17 cellular contexts compared by ENCODE assay signal in the genomic region with DNA sequence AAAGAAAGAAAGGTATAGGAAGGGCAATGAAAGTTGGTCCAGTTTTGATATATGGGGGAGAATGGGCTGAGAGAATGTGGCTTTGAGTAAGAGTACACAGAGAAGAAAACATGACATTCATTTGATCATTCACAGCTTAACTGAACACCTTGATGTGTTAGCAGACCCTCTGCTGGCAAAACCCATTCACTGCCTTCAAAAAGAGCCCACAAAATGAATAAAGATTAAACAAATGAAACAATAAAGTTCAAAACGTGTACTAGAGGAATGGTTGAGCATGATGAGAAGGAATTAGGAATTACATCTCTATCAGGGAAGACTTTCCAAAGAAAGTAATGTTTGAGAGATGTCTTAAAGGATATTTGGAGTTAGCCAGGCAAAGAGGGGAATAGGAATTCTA. TPM values are rescaled to one million over a fixed set of nuclear protein-coding genes. Genes with fewer than 3 reads are reported as not detected.
DNase-seq lines count a peak whose midpoint lies in the region; ATAC-seq and TF ChIP-seq lines count a peak whose summit lies in the region.
"Had no signal": no experiment of that assay in that cellular context is flagged by ENCODE, and none has a peak within 500 bp of the region (broad histone marks: within the 10 kb centered on the region; RNA-seq: fewer than 3 reads in every experiment).

No MANE protein-coding gene starts in this region.

- H3K4me1 Mint-ChIP-seq in CD4-positive, alpha-beta T cell (ENCODE audit: low read depth), result no peaks in the 10 kb centered on the region

- no peaks in the 10 kb centered on the region for H3K9me3 Mint-ChIP-seq in CD4-positive, alpha-beta T cell
- H3K9me3 Mint-ChIP-seq: CD4-positive, CD25-positive, alpha-beta regulatory T cell had no signal

- no peak overlapping the region for H3K27ac Mint-ChIP-seq in CD4-positive, alpha-beta T cell
- H3K27ac Mint-ChIP-seq: CD4-positive, CD25-positive, alpha-beta regulatory T cell had no signal

- no peaks in the 10 kb centered on the region for H3K36me3 Mint-ChIP-seq in CD4-positive, alpha-beta T cell (ENCODE audit: low read depth)

- POLR2A ChIA-PET in CD4-positive, alpha-beta T cell (lab: Charles Lee), result interaction anchor here (1.1 to 1.2 kb wide), 2 partner anchors 9 to 18 kb away, joined by 3 read pairs; no protein-coding TSS in a partner anchor

- TF ChIP-seq CTCF in CD4-positive, alpha-beta T cell (IDR thresholded peaks at IDR 0.05), result peak; percentile 25
- TF ChIP-seq CTCF in GM12872 (IDR thresholded peaks at IDR 0.05; ENCODE audit: insufficient read depth, low read depth, low read length) (0 out of 3 replicates have a peak, but pooled peaks have one; percentile 5), foreskin keratinocyte (conservative IDR thresholded peaks at IDR 0.05) (peak; percentile 15)

- no peaks in the 10 kb centered on the region for H3K4me1 ChIP-seq in foreskin keratinocyte

- H3K27ac ChIP-seq in CD4-positive, alpha-beta T cell (ENCODE audit: low read depth, low read length), result no peak overlapping the region
- H3K27ac ChIP-seq in foreskin keratinocyte, result no peak overlapping the region
- H3K27ac ChIP-seq: KMS-11 had no signal

- no peak for ATAC-seq in CD4-positive, alpha-beta T cell (ENCODE audit: poor library complexity)
- ATAC-seq in foreskin keratinocyte (no peak), GM18502 (IDR thresholded peaks at IDR 0.05; ENCODE audit: poor library complexity, unreplicated experiment) (no peak)

- in situ Hi-C loops in SK-MEL-5 (cut with HindIII; ENCODE audit: low pct_unique_long_range_greater_than_20kb, low sequenced_read_pairs), result no loop called here

- H3K9me3 ChIP-seq in CD4-positive, alpha-beta T cell (ENCODE audit: control insufficient read depth, low read length), result no peaks in the 10 kb centered on the region

- intact Hi-C loops in CD4-positive, alpha-beta T cell (cut with DNase I, micrococcal nuclease), result no loop called here

- no peak overlapping the region for H3K4me3 Mint-ChIP-seq in CD4-positive, alpha-beta T cell

- no peaks in the 10 kb centered on the region for H3K27me3 ChIP-seq in CD4-positive, alpha-beta T cell (ENCODE audit: control insufficient read depth, insufficient read depth, low read length)
- no peaks in the 10 kb centered on the region for H3K27me3 ChIP-seq in foreskin keratinocyte

- no peaks in the 10 kb centered on the region for H3K27me3 Mint-ChIP-seq in CD4-positive, alpha-beta T cell
- H3K27me3 Mint-ChIP-seq: CD4-positive, CD25-positive, alpha-beta regulatory T cell had no signal

- CTCF ChIA-PET in CD4-positive, alpha-beta T cell (lab: Charles Lee), result interaction anchor here (1.0 to 2.1 kb wide), 4 partner anchors 10 to 56 kb away, joined by 3 to 9 read pairs (median 6); partner anchors contain the start of gene SSBP1

- no peak for DNase-seq in CD4-positive, alpha-beta T cell
- peak; percentile 13 for DNase-seq in SK-MEL-5 (ENCODE audit: low read depth, low spot score)
- no peak for DNase-seq in foreskin keratinocyte
- no peak for DNase-seq in activated CD4-positive, alpha-beta T cell treated with anti-CD3 and anti-CD28 coated beads for 4 hours
- DNase-seq in UCSD-AML1 (lab: John Stamatoyannopoulos, UW; ENCODE audit: unreplicated experiment), result no peak
- DNase-seq in NCI-H446 treated with DMSO at 0.1 percent for 48 hours (lab: John Stamatoyannopoulos, UW), result no peak
- DNase-seq: MM.1S, NCI-H1930, NCI-H2171, SW 1271 had no signal

RNA-seq across cellular contexts. Expression of gene WEE2, which starts 2.1 kb away (rescaled TPM):
- under 1 TPM; 0.08 to 0.14 TPM for total RNA-seq in CD4-positive, alpha-beta T cell
- not detected in 2 replicates for total RNA-seq in SK-MEL-5 (2014; rRNA removed; shearing (Covaris generic))
- polyA plus RNA-seq in SK-MEL-5 (2015; cell fraction: cytosol; rRNA removed), result not detected in 2 replicates
- not detected in 2 replicates for polyA plus RNA-seq in SK-MEL-5 (2015; cell fraction: nucleus; rRNA removed)
- not detected in 2 replicates for total RNA-seq in foreskin keratinocyte
- not detected in 2 replicates for polyA plus RNA-seq in foreskin keratinocyte
- total RNA-seq: CD4-positive, CD25-positive, alpha-beta regulatory T cell; Daoy; H4; RPMI7951 had no signal
- polyA plus RNA-seq: CD4-positive, CD25-positive, alpha-beta regulatory T cell had no signal

RNA-seq across cellular contexts. Expression of gene DENND11, which starts 8.3 kb away (rescaled TPM):
- total RNA-seq in CD4-positive, alpha-beta T cell, result 10 to 100 TPM; 39.2 to 41.1 TPM
- total RNA-seq in SK-MEL-5 (2014; rRNA removed; shearing (Covaris generic)), result 15.2 and 16.6 TPM in 2 replicates
- polyA plus RNA-seq in SK-MEL-5 (2015; cell fraction: cytosol; rRNA removed), result 10.5 and 14.2 TPM in 2 replicates
- polyA plus RNA-seq in SK-MEL-5 (2015; cell fraction: nucleus; rRNA removed), result 36.4 and 39.2 TPM in 2 replicates
- 4.9 and 5.4 TPM in 2 replicates for total RNA-seq in foreskin keratinocyte
- 1.0 and 1.1 TPM in 2 replicates for polyA plus RNA-seq in foreskin keratinocyte

RNA-seq across cellular contexts. Expression of gene SSBP1, which starts 27.9 kb away (rescaled TPM):
- 100 to 1,000 TPM; 108 to 116 TPM for total RNA-seq in CD4-positive, alpha-beta T cell
- 332 and 364 TPM in 2 replicates for total RNA-seq in SK-MEL-5 (2014; rRNA removed; shearing (Covaris generic))
- polyA plus RNA-seq in SK-MEL-5 (2015; cell fraction: cytosol; rRNA removed), result 278 and 360 TPM in 2 replicates
- polyA plus RNA-seq in SK-MEL-5 (2015; cell fraction: nucleus; rRNA removed), result 189 and 199 TPM in 2 replicates
- total RNA-seq in foreskin keratinocyte, result 251 and 260 TPM in 2 replicates
- 354 and 374 TPM in 2 replicates for polyA plus RNA-seq in foreskin keratinocyte

RNA-seq across cellular contexts. Expression of gene TAS2R3, which starts 53.6 kb away (rescaled TPM):
- under 1 TPM; 0.25 to 0.31 TPM for total RNA-seq in CD4-positive, alpha-beta T cell
- total RNA-seq in SK-MEL-5 (2014; rRNA removed; shearing (Covaris generic)), result 0.40 and 0.87 TPM in 2 replicates
- not detected in 2 replicates for polyA plus RNA-seq in SK-MEL-5 (2015; cell fraction: cytosol; rRNA removed)
- 0.48 TPM in 1 of 2 replicates, not detected in the other for polyA plus RNA-seq in SK-MEL-5 (2015; cell fraction: nucleus; rRNA removed)
- 0.25 and 0.44 TPM in 2 replicates for total RNA-seq in foreskin keratinocyte
- not detected in 2 replicates for polyA plus RNA-seq in foreskin keratinocyte
- polyA plus RNA-seq: CD4-positive, CD25-positive, alpha-beta regulatory T cell had no signal
